Comparison of ENCODE assay signal across 1 cellular context in genomic region chr2:162490795-162491470, GRCh38.
TF ChIP-seq lines count a peak whose summit lies in the region.

No MANE protein-coding gene starts in this region.

TF ChIP-seq in HepG2, 621 proteins besides CTCF, POLR2A, EP300 and RAD21 (continued from another document):
- no peak for TF ChIP-seq ZBTB42 (CRISPR knock-in tag; IDR thresholded peaks at IDR 0.05)
- TF ChIP-seq IRF2 (CRISPR knock-in tag; IDR thresholded peaks at IDR 0.05) = no peak
- TF ChIP-seq SOX6 (IDR thresholded peaks at IDR 0.05) = no peak
- TF ChIP-seq SOX6 (CRISPR knock-in tag; IDR thresholded peaks at IDR 0.05) = no peak
- TF ChIP-seq ARID4A (CRISPR knock-in tag; IDR thresholded peaks at IDR 0.05; ENCODE audit: borderline replicate concordance) = no peak
- TF ChIP-seq ETV6 (CRISPR knock-in tag; conservative IDR thresholded peaks at IDR 0.05) = no peak
- no peak for TF ChIP-seq NFKBIZ (CRISPR knock-in tag; IDR thresholded peaks at IDR 0.05)
TF ChIP-seq in HepG2: peak in this region for 0.
